14 cellular contexts compared by ENCODE assay signal in genomic region chr10:132353456-132354355, GRCh38.
"Had no signal": no experiment of that assay in that cellular context is flagged by ENCODE, and none has a peak within 500 bp of the region (broad histone marks: within the 10 kb centered on the region; RNA-seq: fewer than 3 reads in every experiment).

No MANE protein-coding gene starts in this region.

- H2AFZ ChIP-seq: parathyroid adenoma had no signal

- H3K9ac ChIP-seq: parathyroid adenoma had no signal

- H3K4me3 ChIP-seq: ascending aorta, heart left ventricle, left lung, skin epidermis, upper lobe of left lung had no signal

- DNase-seq: activated CD4-positive, alpha-beta T cell treated with anti-CD3 and anti-CD28 coated beads, Interleukin-2, amount 50 U/mL, for 1 hour; activated CD4-positive, CD25-positive, alpha-beta regulatory T cell; activated gamma-delta T cell treated with Interleukin-2 at 50 U/mL for 16 hours; activated T-cell treated with anti-CD3 and anti-CD28 coated beads, Interleukin-2, amount 50 U/mL, for 24 hours; foreskin melanocyte; heart left ventricle; retina had no signal

- H3K4me3 Mint-ChIP-seq: activated T-cell treated with anti-CD3 and anti-CD28 coated beads, Interleukin-2, amount 50 U/mL, for 24 hours; stimulated activated effector memory CD8-positive, alpha-beta T cell treated with anti-CD3 and anti-CD28 coated beads, Interleukin-12 subunit alpha, Interleukin-12 subunit beta, amount 100 ng/mL, for 72 hours; T-helper 1 cell treated with Interleukin-12 subunit alpha and Interleukin-12 subunit beta and Interleukin-4 antibody, amounts not matched to agents 30 μg/mL and 1 μg/mL, for 36 hours had no signal

- H3K27me3 ChIP-seq: ascending aorta, heart left ventricle, left lung, upper lobe of left lung had no signal

- H3K9me3 Mint-ChIP-seq: activated T-cell treated with anti-CD3 and anti-CD28 coated beads, Interleukin-2, amount 50 U/mL, for 24 hours; T-helper 1 cell treated with Interleukin-12 subunit alpha and Interleukin-12 subunit beta and Interleukin-4 antibody, amounts not matched to agents 30 μg/mL and 1 μg/mL, for 36 hours had no signal

- H3K27ac ChIP-seq: ascending aorta, heart left ventricle, left lung, parathyroid adenoma, skin epidermis, upper lobe of left lung had no signal

- H3K27ac Mint-ChIP-seq: activated T-cell treated with anti-CD3 and anti-CD28 coated beads, Interleukin-2, amount 50 U/mL, for 24 hours; stimulated activated effector memory CD8-positive, alpha-beta T cell treated with anti-CD3 and anti-CD28 coated beads, Interleukin-12 subunit alpha, Interleukin-12 subunit beta, amount 100 ng/mL, for 72 hours; T-helper 1 cell treated with Interleukin-12 subunit alpha and Interleukin-12 subunit beta and Interleukin-4 antibody, amounts not matched to agents 30 μg/mL and 1 μg/mL, for 36 hours had no signal

- H3K9me3 ChIP-seq: ascending aorta, heart left ventricle, left lung, upper lobe of left lung had no signal

- H3K27me3 Mint-ChIP-seq: activated T-cell treated with anti-CD3 and anti-CD28 coated beads, Interleukin-2, amount 50 U/mL, for 24 hours had no signal

- H3K36me3 Mint-ChIP-seq: stimulated activated effector memory CD8-positive, alpha-beta T cell treated with anti-CD3 and anti-CD28 coated beads, Interleukin-12 subunit alpha, Interleukin-12 subunit beta, amount 100 ng/mL, for 72 hours had no signal

- H3K4me1 ChIP-seq: ascending aorta, heart left ventricle, parathyroid adenoma, upper lobe of left lung had no signal
